In genomic region chr10:5447611-5448071, GRCh38 we compare ENCODE assay signal across 8 cellular contexts. TPM values are rescaled to one million over a fixed set of nuclear protein-coding genes. Genes with fewer than 3 reads are reported as not detected.
DNase-seq lines count a peak whose midpoint lies in the region; ATAC-seq and TF ChIP-seq lines count a peak whose summit lies in the region.

No MANE protein-coding gene starts in this region.

- H3K36me3 ChIP-seq in testis (ENCODE audit: low read depth, missing control alignments), result no peaks in the 10 kb centered on the region

- H3K27me3 Mint-ChIP-seq in activated T-cell treated with anti-CD3 and anti-CD28 coated beads, Interleukin-2, amount 50 U/mL, for 72 hours (ENCODE audit: low read depth), result no peaks in the 10 kb centered on the region
- H3K27me3 Mint-ChIP-seq in immature natural killer cell (ENCODE audit: low read depth in 3 of 3), result no peaks in the 10 kb centered on the region

- no peak overlapping the region for H3K27ac Mint-ChIP-seq in activated T-cell treated with anti-CD3 and anti-CD28 coated beads, Interleukin-2, amount 50 U/mL, for 72 hours
- peak overlapping the region in 4 of 6 donors; percentile 0 to 64 (median 2) for H3K27ac Mint-ChIP-seq in immature natural killer cell

- no peaks in the 10 kb centered on the region for H3K9me3 ChIP-seq in testis

- no peaks in the 10 kb centered on the region for H3K27me3 ChIP-seq in testis

- peak overlapping the region; percentile 58 to 63 for H3K4me3 Mint-ChIP-seq in activated T-cell treated with anti-CD3 and anti-CD28 coated beads, Interleukin-2, amount 50 U/mL, for 72 hours
- H3K4me3 Mint-ChIP-seq in immature natural killer cell, result peak overlapping the region; percentile 39 to 79 (median 49)

- peak overlapping the region; percentile 68 for H3K4me3 ChIP-seq in AG10803 (ENCODE audit: low read length)
- peak overlapping the region; percentile 49 to 54 for H3K4me3 ChIP-seq in testis

- DNase-seq in AG10803 (ENCODE audit: low read depth) (no peak), immature natural killer cell (peak; percentile 12 to 35 (median 28)), testis (no peak), caudate nucleus (lab: John Stamatoyannopoulos, UW) (no peak), iPS-NIHi11 (ENCODE audit: low spot score) (no peak)
- peak; percentile 31 to 40 for DNase-seq in activated T-cell treated with anti-CD3 and anti-CD28 coated beads, Interleukin-2, amount 50 U/mL, for 72 hours

- ATAC-seq in GM19043 (IDR thresholded peaks at IDR 0.05; ENCODE audit: low read depth, unreplicated experiment) (peak; percentile 54), HG03280 (IDR thresholded peaks at IDR 0.05; ENCODE audit: unreplicated experiment) (peak; percentile 56)
- peak; percentile 84 to 87 for ATAC-seq in activated T-cell treated with anti-CD3 and anti-CD28 coated beads, Interleukin-2, amount 50 U/mL, for 72 hours (replicated peaks in 1 of 2)

- peaks cover 51% of the 10 kb centered on the region for H3K4me1 Mint-ChIP-seq in activated T-cell treated with anti-CD3 and anti-CD28 coated beads, Interleukin-2, amount 50 U/mL, for 72 hours (ENCODE audit: low read depth)
- H3K4me1 Mint-ChIP-seq in immature natural killer cell, result peaks cover 25 to 32% of the 10 kb centered on the region in 2 donors

- H3K36me3 Mint-ChIP-seq in activated T-cell treated with anti-CD3 and anti-CD28 coated beads, Interleukin-2, amount 50 U/mL, for 72 hours (ENCODE audit: insufficient read depth in 2 of 2), result peaks cover 0 to 7% of the 10 kb centered on the region in 2 donors
- H3K36me3 Mint-ChIP-seq in immature natural killer cell, result peaks cover 0 to 8% (median 0%) of the 10 kb centered on the region in 3 donors

- TF ChIP-seq CTCF in AG10803 (conservative IDR thresholded peaks at IDR 0.05; ENCODE audit: low read length) (no peak), testis (IDR thresholded peaks at IDR 0.05) (no peak)

- no peak for TF ChIP-seq POLR2A in testis (IDR thresholded peaks at IDR 0.05)

- H3K27ac ChIP-seq in testis (peak overlapping the region; percentile 6 to 41), caudate nucleus (ENCODE audit: low read depth, low read length) (no peak overlapping the region)

- peaks cover 11% of the 10 kb centered on the region for H3K4me1 ChIP-seq in testis

- WGBS in testis, 2 donors, result 22 to 23% methylated on average over 5 of the region's 5 CpGs

- intact Hi-C loops in testis (cut with DNase I; ENCODE audit: low total_unique reads), result no loop called here

- H3K9me3 Mint-ChIP-seq in activated T-cell treated with anti-CD3 and anti-CD28 coated beads, Interleukin-2, amount 50 U/mL, for 72 hours, result no peaks in the 10 kb centered on the region
- H3K9me3 Mint-ChIP-seq in immature natural killer cell, result no peaks in the 10 kb centered on the region

RNA-seq across cellular contexts. Expression of gene NET1, which starts 35.3 kb away (rescaled TPM):
- total RNA-seq in activated T-cell treated with anti-CD3 and anti-CD28 coated beads, Interleukin-2, amount 50 U/mL, for 72 hours, result 10 to 100 TPM; 22.2 to 37.5 TPM
- 1 to 10 TPM; 1.5 to 2.3 (median 2.3) TPM for polyA plus RNA-seq in immature natural killer cell
- 10 to 100 TPM; 39.9 to 40.7 TPM for total RNA-seq in testis
- 29.7 TPM for polyA plus RNA-seq in testis (ENCODE audit: insufficient read depth, low read depth, low replicate concordance)

RNA-seq across cellular contexts. Expression of gene TUBAL3, which starts 43.0 kb away (rescaled TPM):
- not detected for total RNA-seq in activated T-cell treated with anti-CD3 and anti-CD28 coated beads, Interleukin-2, amount 50 U/mL, for 72 hours
- polyA plus RNA-seq in immature natural killer cell (not detected), testis (ENCODE audit: insufficient read depth, low read depth, low replicate concordance) (5.3 TPM)
- 1 to 10 TPM in 1 of 2 donors, under 1 TPM in 1; 0.93 to 2.5 TPM for total RNA-seq in testis

RNA-seq across cellular contexts. Expression of gene CALML5, which starts 51.7 kb away (rescaled TPM):
- not detected for total RNA-seq in activated T-cell treated with anti-CD3 and anti-CD28 coated beads, Interleukin-2, amount 50 U/mL, for 72 hours
- polyA plus RNA-seq in immature natural killer cell, result not detected
- total RNA-seq in testis, result under 1 TPM in 1 of 2 donors, not detected in 1; 0.50 TPM
- polyA plus RNA-seq in testis (ENCODE audit: insufficient read depth, low read depth, low replicate concordance), result not detected

Comparison
In these comparisons a context has a peak if more than half of its experiments do, and no peak if none do; other contexts are left out.
1. DNase-seq: peak in activated T-cell treated with anti-CD3 and anti-CD28 coated beads, Interleukin-2, amount 50 U/mL, for 72 hours (2 of 2) and immature natural killer cell (3 of 3); none in AG10803 (single experiment), testis (single experiment), caudate nucleus (0 of 61) and iPS-NIHi11 (single experiment).
2. Peak in every context shown above with its lines, with median percentiles within 50 percentile points of each other: ATAC-seq.